ENCODE assay signal across 11 cellular contexts in the genomic region with DNA sequence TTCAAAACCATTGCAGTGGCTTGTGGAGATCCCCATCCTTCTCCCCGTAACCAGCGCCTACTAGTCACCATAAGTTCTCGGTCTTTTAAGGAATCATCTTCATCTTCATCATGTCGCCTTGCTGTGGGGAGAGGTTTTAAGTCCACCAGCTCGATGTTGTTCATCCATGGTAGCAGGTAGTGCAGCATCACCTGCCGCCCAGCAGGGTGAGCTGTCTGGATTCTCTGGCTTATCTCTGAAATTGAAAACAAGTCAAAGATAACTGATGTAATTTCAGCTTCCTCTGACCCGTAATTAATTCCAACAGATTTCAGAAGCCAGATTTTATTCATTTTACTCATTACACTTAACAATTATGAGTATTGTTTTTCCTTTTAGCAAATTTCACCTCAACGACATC.
A peak's percentile ranks its signal among the peaks of the same experiment; 100 is the strongest.
DNase-seq lines count a peak whose midpoint lies in the region; ATAC-seq and TF ChIP-seq lines count a peak whose summit lies in the region.
"Had no signal": no experiment of that assay in that cellular context is flagged by ENCODE, and none has a peak within 500 bp of the region (broad histone marks: within the 10 kb centered on the region; RNA-seq: fewer than 3 reads in every experiment).

No MANE protein-coding gene starts in this region.

- ATAC-seq in left lobe of liver (peak; percentile 26), HG03354 (IDR thresholded peaks at IDR 0.05; ENCODE audit: poor library complexity, severe bottlenecking, unreplicated experiment) (no peak), HG02763 (IDR thresholded peaks at IDR 0.05; ENCODE audit: unreplicated experiment) (no peak)

- peak; percentile 4 for DNase-seq in DMS 273 (lab: John Stamatoyannopoulos, UW; ENCODE audit: unreplicated experiment)
- no peak for DNase-seq in DMS 273 treated with DMSO at 0.1 percent for 48 hours (lab: John Stamatoyannopoulos, UW)
- no peak for DNase-seq in HFF-Myc (ENCODE audit: extremely low read depth, low read depth)
- DNase-seq in astrocyte of the cerebellum (ENCODE audit: low read depth), result no peak
- DNase-seq in left lobe of liver (ENCODE audit: low spot score), result no peak
- no peak for DNase-seq in middle frontal gyrus (ENCODE audit: extremely low spot score, low spot score)
- DNase-seq: 8988T, hypothalamus, NCI-H2171 had no signal

- TF ChIP-seq CTCF in HFF-Myc (IDR thresholded peaks at IDR 0.05; ENCODE audit: low read depth, low read length, missing control alignments), result peak; percentile 33
- TF ChIP-seq CTCF in astrocyte of the cerebellum (IDR thresholded peaks at IDR 0.05; ENCODE audit: low read depth, low read length, missing control alignments), result peak; percentile 35

- no peak overlapping the region for H3K4me3 ChIP-seq in HFF-Myc (replicated peaks; ENCODE audit: low read depth, low read length)
- H3K4me3 ChIP-seq in astrocyte of the cerebellum (ENCODE audit: low read depth, low read length), result no peak overlapping the region

- in situ Hi-C loops in astrocyte of the cerebellum (cut with HindIII; ENCODE audit: low sequenced_read_pairs), result loop anchor here (25.0 kb wide), 1 partner anchor 405 kb away; no protein-coding TSS in a partner anchor
